In the genomic region with DNA sequence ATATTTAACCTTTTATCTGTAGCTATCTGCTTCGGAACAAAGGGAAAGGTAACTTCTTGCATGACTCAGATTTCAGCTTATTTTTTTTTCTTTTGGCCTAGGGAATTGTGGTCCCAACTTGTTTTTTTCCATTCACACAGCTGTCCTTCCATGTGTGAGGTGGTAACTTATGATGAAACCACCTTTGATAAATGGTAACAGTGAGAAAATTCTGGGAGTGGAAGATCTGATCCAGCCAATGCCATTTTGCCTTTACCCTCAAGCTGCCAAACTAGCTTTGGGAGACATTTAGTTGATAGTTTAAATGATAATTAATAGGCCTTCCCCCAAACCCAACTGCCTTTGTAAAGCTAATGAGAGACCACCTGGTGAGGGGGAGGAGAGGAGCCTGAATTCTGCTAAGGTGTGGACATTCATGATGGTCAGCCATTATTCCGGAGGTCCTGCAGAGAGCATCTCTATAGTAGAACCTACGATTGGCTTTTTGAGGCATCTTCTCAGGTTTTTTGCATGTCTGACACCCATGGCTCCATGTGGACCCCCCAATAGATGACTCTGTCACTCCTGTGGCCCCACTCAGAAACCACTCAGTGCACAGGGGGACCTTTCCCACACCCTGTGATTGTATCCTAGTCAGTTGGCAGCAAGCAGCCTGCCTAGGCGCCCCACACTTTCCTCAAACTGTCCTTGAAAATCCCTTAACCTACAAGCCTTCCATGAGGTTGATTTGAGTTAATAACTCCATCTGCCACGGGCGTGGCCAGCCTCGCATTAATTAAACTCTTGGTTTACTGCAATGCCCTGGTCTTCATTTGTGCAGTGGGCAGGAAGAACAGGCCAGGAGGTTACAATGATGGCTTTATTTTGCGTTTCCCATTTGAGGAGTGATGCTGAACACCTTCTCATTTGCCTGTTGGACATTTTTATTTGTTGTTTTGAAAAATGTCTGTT, we compare ENCODE assay signal across 26 cellular contexts.
A peak's percentile ranks its signal among the peaks of the same experiment; 100 is the strongest.
DNase-seq lines count a peak whose midpoint lies in the region; ATAC-seq and TF ChIP-seq lines count a peak whose summit lies in the region.
"Had no signal": no experiment of that assay in that cellular context is flagged by ENCODE, and none has a peak within 500 bp of the region (broad histone marks: within the 10 kb centered on the region; RNA-seq: fewer than 3 reads in every experiment).

No MANE protein-coding gene starts in this region.

- H3K4me3 ChIP-seq in HUES48 (ENCODE audit: low read depth, low read length): peak overlapping the region; percentile 42
- H3K4me3 ChIP-seq: ascending aorta, GM23248, heart left ventricle, SJCRH30, testis, vagina had no signal

- H3K27me3 ChIP-seq in HUES48 (ENCODE audit: control insufficient read depth, insufficient read depth, low read length): no peaks in the 10 kb centered on the region
- H3K27me3 ChIP-seq: ascending aorta, heart left ventricle, testis, vagina had no signal

- no peaks in the 10 kb centered on the region for H3K36me3 Mint-ChIP-seq in progenitor cell of endocrine pancreas (ENCODE audit: insufficient read depth)
- H3K36me3 Mint-ChIP-seq: activated naive CD8-positive, alpha-beta T cell; CD4-positive, alpha-beta memory T cell; naive thymus-derived CD8-positive, alpha-beta T cell; stimulated activated naive B cell treated with anti-CD40 and anti-IgM and Interleukin-4, amounts not matched to agents 10 μg/mL and 1 μg/mL and 100 μg/mL, for 72 hours had no signal

- peaks cover 2% of the 10 kb centered on the region for H3K4me1 Mint-ChIP-seq in progenitor cell of endocrine pancreas (ENCODE audit: low read depth)
- H3K4me1 Mint-ChIP-seq: activated CD4-positive, alpha-beta T cell treated with anti-CD3 and anti-CD28 coated beads, Interleukin-2, amount 10 ng/mL, durations not matched to agents 24 days and 14 days; CD4-positive, alpha-beta memory T cell; naive thymus-derived CD8-positive, alpha-beta T cell; stimulated activated naive B cell treated with anti-CD40 and anti-IgM and Interleukin-4, amounts not matched to agents 10 μg/mL and 1 μg/mL and 100 μg/mL, for 72 hours had no signal

- H3K4me1 ChIP-seq in HUES48 (ENCODE audit: control insufficient read depth, insufficient read depth, low read length): peaks cover 40% of the 10 kb centered on the region
- H3K4me1 ChIP-seq: ascending aorta, SJCRH30, testis, vagina had no signal

- no peaks in the 10 kb centered on the region for H3K36me3 ChIP-seq in HUES48 (ENCODE audit: control insufficient read depth, insufficient read depth, low read length)
- H3K36me3 ChIP-seq: ascending aorta, heart left ventricle, SJCRH30, vagina had no signal

- peak overlapping the region; percentile 90 for H3K27ac ChIP-seq in HUES48 (ENCODE audit: low read depth, low read length)
- H3K27ac ChIP-seq: ascending aorta, GM23248, heart left ventricle, SJCRH30, testis, vagina had no signal

- peaks cover 4% of the 10 kb centered on the region for H3K27me3 Mint-ChIP-seq in progenitor cell of endocrine pancreas
- H3K27me3 Mint-ChIP-seq: CD4-positive, alpha-beta memory T cell had no signal

- peak overlapping the region; percentile 37 for H3K9ac ChIP-seq in HUES48 (ENCODE audit: low read depth, low read length)
- H3K9ac ChIP-seq: GM23248 had no signal

- no peak overlapping the region for H3K27ac Mint-ChIP-seq in progenitor cell of endocrine pancreas
- H3K27ac Mint-ChIP-seq: activated CD4-positive, alpha-beta T cell treated with anti-CD3 and anti-CD28 coated beads, Interleukin-2, amount 10 ng/mL, durations not matched to agents 24 days and 14 days; activated naive CD8-positive, alpha-beta T cell; CD4-positive, alpha-beta memory T cell; naive thymus-derived CD8-positive, alpha-beta T cell; stimulated activated naive B cell treated with anti-CD40 and anti-IgM and Interleukin-4, amounts not matched to agents 10 μg/mL and 1 μg/mL and 100 μg/mL, for 72 hours had no signal

- DNase-seq in NCI-H69 (lab: John Stamatoyannopoulos, UW) (peak; percentile 56), iPS DF 4.7 (ENCODE audit: extremely low read depth, low spot score) (peak; percentile 87), T-helper 9 cell (no peak), middle frontal gyrus (ENCODE audit: extremely low spot score, low spot score) (no peak), progenitor cell of endocrine pancreas (ENCODE audit: low spot score, unreplicated experiment) (no peak)
- DNase-seq: activated CD4-positive, alpha-beta T cell treated with anti-CD3 and anti-CD28 coated beads, Interleukin-2, amount 10 ng/mL, durations not matched to agents 24 days and 14 days; CD4-positive, alpha-beta memory T cell; central memory CD4-positive, alpha-beta T cell; GM23248; heart left ventricle; IMR-90; mammary epithelial cell; naive thymus-derived CD8-positive, alpha-beta T cell; NCI-H1417; NK-92 treated with Interleukin-12 subunit alpha and Interleukin-12 subunit beta, amount 100 ng/mL, for 24 hours; retina; SJCRH30; stimulated activated CD4-positive, alpha-beta T cell treated with anti-CD3 and anti-CD28 coated beads, Interleukin-2, amount 100 ng/mL, for 48 hours; stimulated activated naive B cell treated with anti-CD40 and anti-IgM and Interleukin-4, amounts not matched to agents 10 μg/mL and 1 μg/mL and 100 μg/mL, for 72 hours; T-helper 1 cell; testis had no signal

- H3K4me3 Mint-ChIP-seq in progenitor cell of endocrine pancreas (ENCODE audit: low read depth): no peak overlapping the region
- H3K4me3 Mint-ChIP-seq: activated CD4-positive, alpha-beta T cell treated with anti-CD3 and anti-CD28 coated beads, Interleukin-2, amount 10 ng/mL, durations not matched to agents 24 days and 14 days; activated naive CD8-positive, alpha-beta T cell; CD4-positive, alpha-beta memory T cell; naive thymus-derived CD8-positive, alpha-beta T cell; stimulated activated naive B cell treated with anti-CD40 and anti-IgM and Interleukin-4, amounts not matched to agents 10 μg/mL and 1 μg/mL and 100 μg/mL, for 72 hours had no signal

- no peaks in the 10 kb centered on the region; the same call in 1 of the 2 replicates for H3K9me3 ChIP-seq in HUES48 (ENCODE audit: control insufficient read depth, insufficient read depth, low read length)
- H3K9me3 ChIP-seq: ascending aorta, SJCRH30, testis, vagina had no signal

- ATAC-seq in GM18867 (IDR thresholded peaks at IDR 0.05; ENCODE audit: unreplicated experiment): no peak
- ATAC-seq: heart left ventricle; naive thymus-derived CD8-positive, alpha-beta T cell; stimulated activated naive B cell treated with anti-CD40 and anti-IgM and Interleukin-4, amounts not matched to agents 10 μg/mL and 1 μg/mL and 100 μg/mL, for 72 hours had no signal

- no peaks in the 10 kb centered on the region for H3K9me3 Mint-ChIP-seq in progenitor cell of endocrine pancreas (ENCODE audit: low read depth)
- H3K9me3 Mint-ChIP-seq: naive thymus-derived CD8-positive, alpha-beta T cell; stimulated activated naive B cell treated with anti-CD40 and anti-IgM and Interleukin-4, amounts not matched to agents 10 μg/mL and 1 μg/mL and 100 μg/mL, for 72 hours had no signal

- TF ChIP-seq CTCF in progenitor cell of endocrine pancreas (IDR thresholded peaks at IDR 0.05; ENCODE audit: unreplicated experiment): no peak

Comparison
In these comparisons a context has a peak if more than half of its experiments do, and no peak if none do; other contexts are left out.
1. DNase-seq: peak in NCI-H69 (single experiment) and iPS DF 4.7 (single experiment); none in T-helper 9 cell (single experiment), middle frontal gyrus (single experiment) and progenitor cell of endocrine pancreas (single experiment).